ENCODE assay signal across 10 cellular contexts in the genomic region with DNA sequence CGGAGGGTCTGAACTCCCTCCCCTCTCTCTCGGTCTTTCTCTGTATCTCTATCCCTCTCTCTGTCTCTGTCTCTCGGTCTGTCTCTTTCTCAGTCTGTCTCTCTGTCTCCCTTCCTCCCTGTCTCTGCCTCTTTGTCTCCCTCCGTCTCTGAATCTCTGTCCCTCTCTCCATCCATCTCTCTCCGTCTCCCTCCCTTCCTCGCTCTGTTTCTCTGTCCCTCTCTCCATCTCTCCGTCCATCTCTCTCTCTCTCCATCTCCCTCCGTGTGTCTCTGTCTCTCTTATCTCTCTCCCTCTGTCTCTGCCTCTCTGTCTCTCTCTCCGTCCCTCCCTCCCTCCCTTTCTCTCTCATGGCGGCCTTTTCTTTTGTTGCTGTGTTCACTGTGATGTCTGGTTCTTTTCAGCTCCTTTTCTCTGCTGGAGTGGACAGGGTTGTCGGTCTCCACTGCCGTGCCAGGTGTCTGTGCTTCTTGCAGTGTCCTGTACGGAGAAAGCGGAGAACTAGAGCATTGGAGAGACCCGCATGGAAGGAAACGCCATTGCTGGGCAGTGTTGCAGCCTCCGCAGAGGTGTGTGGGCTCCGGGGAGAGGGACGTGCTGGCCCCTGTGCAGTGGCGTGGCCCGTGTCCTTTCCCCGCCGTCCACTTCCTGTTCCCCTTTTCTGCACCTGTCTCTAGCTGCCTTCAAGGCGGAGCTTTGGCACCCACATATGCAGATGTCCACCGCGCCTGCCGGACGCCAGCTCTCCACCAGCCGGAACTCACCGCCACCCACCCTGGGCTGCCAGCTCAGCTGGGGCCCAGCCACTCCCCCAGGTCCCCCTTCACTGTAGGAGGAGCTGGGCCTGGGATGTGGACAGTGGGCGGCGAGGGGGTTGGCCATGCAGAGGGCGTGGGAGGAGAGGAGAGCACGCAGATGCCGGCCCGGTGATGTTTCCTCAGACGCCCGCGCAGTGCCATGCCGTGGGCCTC.
DNase-seq lines count a peak whose midpoint lies in the region; ATAC-seq and TF ChIP-seq lines count a peak whose summit lies in the region.
"Had no signal": no experiment of that assay in that cellular context is flagged by ENCODE, and none has a peak within 500 bp of the region (broad histone marks: within the 10 kb centered on the region; RNA-seq: fewer than 3 reads in every experiment).

No MANE protein-coding gene starts in this region.

- ATAC-seq in GM21723 (IDR thresholded peaks at IDR 0.05; ENCODE audit: unreplicated experiment) (peak; percentile 57), natural killer cell (peak in 1 of 3 donors; percentile 76)
- ATAC-seq: activated CD4-positive, CD25-positive, alpha-beta regulatory T cell treated with anti-CD3 and anti-CD28 coated beads, Interleukin-2, amount 50 U/mL, for 24 hours had no signal

- H4K20me1 ChIP-seq in MM.1S (ENCODE audit: insufficient read depth, low read length) = no peaks in the 10 kb centered on the region

- peaks cover 0 to 5% of the 10 kb centered on the region in 2 donors for H3K27me3 Mint-ChIP-seq in natural killer cell (ENCODE audit: low read depth in 2 of 2)

- H3K4me2 ChIP-seq in MM.1S (ENCODE audit: low read depth, low read length) = no peak overlapping the region

- H3K27me3 ChIP-seq in MM.1S (replicated peaks; ENCODE audit: insufficient read depth, low read length) = no peaks in the 10 kb centered on the region

- H3K79me2 ChIP-seq in MM.1S (ENCODE audit: low read length) = no peaks in the 10 kb centered on the region

- no peaks in the 10 kb centered on the region for H3F3A ChIP-seq in MM.1S (ENCODE audit: insufficient read depth, low read length)

- intact Hi-C loops in natural killer cell (cut with micrococcal nuclease) = no loop called here

- no peaks in the 10 kb centered on the region for H3K9me3 ChIP-seq in MM.1S (replicated peaks; ENCODE audit: insufficient read depth, low read length)

- H3K4me1 Mint-ChIP-seq in natural killer cell = peaks cover 42 to 53% of the 10 kb centered on the region in 2 donors

- H2AFZ ChIP-seq in MM.1S (ENCODE audit: low read length) = no peak overlapping the region

- no peaks in the 10 kb centered on the region for H3K9me3 Mint-ChIP-seq in natural killer cell

- H3K9me2 ChIP-seq in MM.1S (replicated peaks; ENCODE audit: insufficient read depth, low read length) = no peaks in the 10 kb centered on the region

- H3K4me1 ChIP-seq in MM.1S (ENCODE audit: low read length) = no peaks in the 10 kb centered on the region

- peak; percentile 82 for DNase-seq in GF-D8 (lab: John Stamatoyannopoulos, UW)
- DNase-seq in activated naive CD4-positive, alpha-beta T cell treated with anti-CD3 and anti-CD28 coated beads, Interleukin-2, amount 50 U/mL, for 16 hours = peak; percentile 6
- DNase-seq in natural killer cell = no peak
- no peak for DNase-seq in MM.1S
- no peak for DNase-seq in SK-N-DZ (ENCODE audit: low spot score)
- no peak for DNase-seq in activated CD4-positive, alpha-beta T cell treated with anti-CD3 and anti-CD28 coated beads, Interleukin-2, amount 50 U/mL, for 1 hour
- DNase-seq in NCI-H1105 (lab: John Stamatoyannopoulos, UW) = no peak
- DNase-seq: IMR-90 had no signal

- no peaks in the 10 kb centered on the region for H3K36me3 Mint-ChIP-seq in natural killer cell

- H3K36me3 ChIP-seq in MM.1S (replicated peaks; ENCODE audit: insufficient read depth, low read length) = no peaks in the 10 kb centered on the region

- H3K4me3 Mint-ChIP-seq in natural killer cell = peak overlapping the region; percentile 82

- no peak overlapping the region for H3K27ac ChIP-seq in MM.1S (ENCODE audit: low read length)

- H3K4me3 ChIP-seq in MM.1S (ENCODE audit: low read length) = no peak overlapping the region

- no peak for TF ChIP-seq CTCF in natural killer cell (IDR thresholded peaks at IDR 0.05)
- TF ChIP-seq CTCF in MM.1S (IDR thresholded peaks at IDR 0.05; ENCODE audit: low read length) = no peak

- H3K27ac Mint-ChIP-seq in natural killer cell = peak overlapping the region in 1 of 2 donors; percentile 89

- no peak overlapping the region for H3K9ac ChIP-seq in MM.1S (ENCODE audit: low read length)

Comparison
In these comparisons a context has a peak if more than half of its experiments do, and no peak if none do; other contexts are left out.
1. DNase-seq: peak in GF-D8 (single experiment) and activated naive CD4-positive, alpha-beta T cell treated with anti-CD3 and anti-CD28 coated beads, Interleukin-2, amount 50 U/mL, for 16 hours (single experiment); none in natural killer cell (single experiment), MM.1S (single experiment), SK-N-DZ (single experiment), activated CD4-positive, alpha-beta T cell treated with anti-CD3 and anti-CD28 coated beads, Interleukin-2, amount 50 U/mL, for 1 hour (single experiment) and NCI-H1105 (single experiment).